Comparison of ENCODE assay signal across 12 cellular contexts in genomic region chr7:102532127-102532526, GRCh38. TPM values are rescaled to one million over a fixed set of nuclear protein-coding genes. Genes with fewer than 3 reads are reported as not detected.
"Had no signal": no experiment of that assay in that cellular context is flagged by ENCODE, and none has a peak within 500 bp of the region (broad histone marks: within the 10 kb centered on the region; RNA-seq: fewer than 3 reads in every experiment).

No MANE protein-coding gene starts in this region.

RNA-seq across cellular contexts. Expression of gene SPDYE2, which starts 18.9 kb away (rescaled TPM):
- total RNA-seq: gastroesophageal sphincter, hepatocyte, left lung, lung microvascular endothelial cell, mucosa of descending colon, psoas muscle, right cardiac atrium, sigmoid colon, skeletal muscle tissue, stomach, subcutaneous adipose tissue, temporal lobe had no signal
- polyA plus RNA-seq: stomach had no signal
